In the genomic region with DNA sequence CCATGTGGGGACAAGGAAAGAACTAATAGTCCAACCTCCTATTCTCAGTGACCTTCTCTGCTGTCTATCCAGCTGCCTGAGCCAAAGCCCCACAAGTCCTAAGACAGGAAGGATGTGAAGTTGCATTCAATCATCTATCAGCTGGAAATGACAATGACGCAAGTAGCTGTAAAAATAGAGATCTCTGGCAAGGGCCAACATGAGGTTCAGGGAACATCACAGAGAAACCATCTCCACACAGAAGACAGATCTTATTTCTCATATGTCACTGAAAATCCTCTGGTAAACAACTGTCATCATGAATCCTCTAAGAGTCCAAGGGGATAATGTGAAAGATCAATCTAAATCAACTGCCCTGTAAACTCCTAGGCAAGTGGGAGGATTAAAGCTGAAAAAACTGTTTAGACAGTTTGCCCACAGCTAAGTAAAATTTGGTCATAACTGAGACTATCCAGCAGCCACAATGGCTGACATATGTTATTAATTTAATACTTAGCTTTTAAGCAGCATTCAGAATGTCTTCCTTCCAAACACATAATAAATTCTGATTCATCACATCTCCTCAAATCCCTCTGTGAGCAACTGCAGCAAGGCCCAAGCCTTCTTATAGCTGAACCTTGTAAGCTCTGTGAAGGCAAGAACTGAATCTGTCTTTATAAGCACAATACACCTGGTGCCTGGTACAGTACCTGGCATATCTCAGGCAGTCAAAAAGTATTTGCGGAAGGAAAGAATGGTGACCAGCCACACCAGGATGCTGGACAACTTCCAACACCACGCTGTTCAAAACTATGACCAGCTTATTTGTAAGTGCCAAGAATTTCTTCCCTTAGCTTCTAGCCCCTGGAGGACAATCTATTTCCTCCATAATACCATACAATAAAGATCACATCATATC, we compare ENCODE assay signal across 10 cellular contexts. TPM values are rescaled to one million over a fixed set of nuclear protein-coding genes. Genes with fewer than 3 reads are reported as not detected.
DNase-seq lines count a peak whose midpoint lies in the region; ATAC-seq, FAIRE-seq and TF ChIP-seq lines count a peak whose summit lies in the region.
"Had no signal": no experiment of that assay in that cellular context is flagged by ENCODE, and none has a peak within 500 bp of the region (broad histone marks: within the 10 kb centered on the region; RNA-seq: fewer than 3 reads in every experiment).

No MANE protein-coding gene starts in this region.

- H3K36me3 ChIP-seq in astrocyte (ENCODE audit: insufficient read depth, low read length) (no peaks in the 10 kb centered on the region), right atrium auricular region (no peaks in the 10 kb centered on the region), spleen (peaks cover 0 to 59% (median 0%) of the 10 kb centered on the region in 6 donors)

- no peak overlapping the region for H2AFZ ChIP-seq in astrocyte (ENCODE audit: low read depth, low read length)

- H3K27me3 ChIP-seq in astrocyte (ENCODE audit: insufficient read depth, low read length) (no peaks in the 10 kb centered on the region), right atrium auricular region (no peaks in the 10 kb centered on the region), spleen (replicated peaks in 1 of 7) (no peaks in the 10 kb centered on the region)

- H3K4me1 Mint-ChIP-seq in astrocyte (ENCODE audit: low read depth, unreplicated experiment): no peaks in the 10 kb centered on the region

- TF ChIP-seq CTCF in astrocyte (IDR thresholded peaks at IDR 0.05; ENCODE audit: insufficient read depth, low read depth, low read length) (no peak), right atrium auricular region (IDR thresholded peaks at IDR 0.05) (no peak), spleen (IDR thresholded peaks at IDR 0.05 in 8 of 11, conservative IDR thresholded peaks at IDR 0.05 in 3 of 11) (no peak)

- WGBS in spleen, 5 donors: 53 to 71% (median 62%) methylated on average over 3 of the region's 3 CpGs

- ATAC-seq in HG02610 (IDR thresholded peaks at IDR 0.05; ENCODE audit: unreplicated experiment) (no peak), HG03354 (IDR thresholded peaks at IDR 0.05; ENCODE audit: poor library complexity, severe bottlenecking, unreplicated experiment) (no peak), HG02885 (IDR thresholded peaks at IDR 0.05; ENCODE audit: poor library complexity, unreplicated experiment) (no peak)
- ATAC-seq: effector memory CD8-positive, alpha-beta T cell had no signal

- no peaks in the 10 kb centered on the region for H3K9me3 ChIP-seq in astrocyte (ENCODE audit: insufficient read depth, low read depth, low read length)
- no peaks in the 10 kb centered on the region for H3K9me3 ChIP-seq in right atrium auricular region
- H3K9me3 ChIP-seq in spleen: no peaks in the 10 kb centered on the region

- H3K4me3 Mint-ChIP-seq in astrocyte (ENCODE audit: unreplicated experiment): no peak overlapping the region
- H3K4me3 Mint-ChIP-seq: effector memory CD8-positive, alpha-beta T cell had no signal

- peak; percentile 62 for FAIRE-seq in astrocyte (lab: Jason Lieb, UNC)

- H3K9me3 Mint-ChIP-seq in astrocyte (ENCODE audit: unreplicated experiment): no peaks in the 10 kb centered on the region
- H3K9me3 Mint-ChIP-seq: effector memory CD8-positive, alpha-beta T cell had no signal

- TF ChIP-seq POLR2A in spleen (IDR thresholded peaks at IDR 0.05): no peak

- H3K79me2 ChIP-seq in astrocyte (ENCODE audit: insufficient read depth, low read length): no peaks in the 10 kb centered on the region

- H3K4me1 ChIP-seq in astrocyte (ENCODE audit: insufficient read depth, low read length) (peaks cover 3% of the 10 kb centered on the region), right atrium auricular region (peaks cover 0 to 34% of the 10 kb centered on the region in 2 donors), spleen (peaks cover 0 to 19% (median 9%) of the 10 kb centered on the region in 6 donors)

- H3K4me3 ChIP-seq in astrocyte (ENCODE audit: insufficient read depth, low read depth, low read length) (no peak overlapping the region), right atrium auricular region (no peak overlapping the region), spleen (no peak overlapping the region)

- intact Hi-C loops in spleen (cut with DNase I; ENCODE audit: low total_unique reads): no loop called here

- no peak overlapping the region for H3K27ac Mint-ChIP-seq in astrocyte (ENCODE audit: unreplicated experiment)

- H3K27me3 Mint-ChIP-seq in astrocyte (ENCODE audit: low read depth, unreplicated experiment): no peaks in the 10 kb centered on the region
- H3K27me3 Mint-ChIP-seq: effector memory CD8-positive, alpha-beta T cell had no signal

- H3K4me2 ChIP-seq in astrocyte (ENCODE audit: low read length): no peak overlapping the region

- H3K27ac ChIP-seq in astrocyte (ENCODE audit: low read depth, low read length): no peak overlapping the region
- H3K27ac ChIP-seq in right atrium auricular region: peak overlapping the region; percentile 74 to 75
- peak overlapping the region; percentile 24 to 77 (median 68) for H3K27ac ChIP-seq in spleen

- H4K20me1 ChIP-seq in astrocyte (ENCODE audit: insufficient read depth, low read length): no peaks in the 10 kb centered on the region

- DNase-seq in HS-5 (ENCODE audit: low read depth): peak; percentile 29
- DNase-seq in astrocyte (ENCODE audit: low read depth): peak; percentile 50
- DNase-seq in right atrium auricular region (ENCODE audit: low spot score): no peak
- no peak for DNase-seq in spleen
- DNase-seq in activated CD4-positive, alpha-beta T cell treated with anti-CD3 and anti-CD28 coated beads, Interleukin-2, amount 50 U/mL, for 4 hours: no peak
- DNase-seq: effector memory CD8-positive, alpha-beta T cell; midbrain had no signal

- peaks cover 13% of the 10 kb centered on the region for H3K36me3 Mint-ChIP-seq in astrocyte (ENCODE audit: low read depth, unreplicated experiment)

- H3K9ac ChIP-seq in astrocyte (ENCODE audit: low read length): no peak overlapping the region

RNA-seq across cellular contexts. Expression of a gene that starts 52.0 kb away (rescaled TPM):
- total RNA-seq in astrocyte (24.9 and 31.1 TPM in 2 replicates), right atrium auricular region (10 to 100 TPM; 22.2 to 32.4 TPM), spleen (10 to 100 TPM; 24.6 to 57.5 (median 27.5) TPM)
- polyA plus RNA-seq in spleen: 10 to 100 TPM in 2 of 3 donors, 1 to 10 TPM in 1; 9.0 to 25.7 (median 13.9) TPM

RNA-seq across cellular contexts. Expression of a gene that starts 53.2 kb away (rescaled TPM):
- 43.0 and 44.5 TPM in 2 replicates for total RNA-seq in astrocyte
- 10 to 100 TPM in 1 of 2 donors, 1 to 10 TPM in 1; 6.5 to 13.2 TPM for total RNA-seq in right atrium auricular region
- total RNA-seq in spleen: 10 to 100 TPM; 18.0 to 30.3 (median 27.1) TPM
- 1 to 10 TPM; 4.0 to 5.7 (median 5.0) TPM for polyA plus RNA-seq in spleen

RNA-seq across cellular contexts. Expression of a gene that starts 59.6 kb away (rescaled TPM):
- 1.7 and 2.6 TPM in 2 replicates for total RNA-seq in astrocyte
- total RNA-seq in right atrium auricular region: 1 to 10 TPM in 1 of 2 donors, under 1 TPM in 1; 0.90 to 2.0 TPM
- total RNA-seq in spleen: 1 to 10 TPM; 1.9 to 4.0 (median 3.6) TPM
- polyA plus RNA-seq in spleen: 1 to 10 TPM; 3.5 to 4.1 (median 3.7) TPM

RNA-seq across cellular contexts. Expression of a gene that starts 59.9 kb away (rescaled TPM):
- total RNA-seq in astrocyte (18.4 and 18.8 TPM in 2 replicates), right atrium auricular region (10 to 100 TPM; 27.7 to 40.9 TPM), spleen (10 to 100 TPM in 6 of 7 donors, 1 to 10 TPM in 1; 9.4 to 15.3 (median 12.4) TPM)
- 10 to 100 TPM; 18.5 to 37.1 (median 29.4) TPM for polyA plus RNA-seq in spleen

Comparison
In these comparisons a context has a peak if more than half of its experiments do, and no peak if none do; other contexts are left out.
1. DNase-seq: peak in HS-5 (single experiment) and astrocyte (single experiment); none in right atrium auricular region (single experiment), spleen (single experiment) and activated CD4-positive, alpha-beta T cell treated with anti-CD3 and anti-CD28 coated beads, Interleukin-2, amount 50 U/mL, for 4 hours (0 of 2).